In the genomic region with DNA sequence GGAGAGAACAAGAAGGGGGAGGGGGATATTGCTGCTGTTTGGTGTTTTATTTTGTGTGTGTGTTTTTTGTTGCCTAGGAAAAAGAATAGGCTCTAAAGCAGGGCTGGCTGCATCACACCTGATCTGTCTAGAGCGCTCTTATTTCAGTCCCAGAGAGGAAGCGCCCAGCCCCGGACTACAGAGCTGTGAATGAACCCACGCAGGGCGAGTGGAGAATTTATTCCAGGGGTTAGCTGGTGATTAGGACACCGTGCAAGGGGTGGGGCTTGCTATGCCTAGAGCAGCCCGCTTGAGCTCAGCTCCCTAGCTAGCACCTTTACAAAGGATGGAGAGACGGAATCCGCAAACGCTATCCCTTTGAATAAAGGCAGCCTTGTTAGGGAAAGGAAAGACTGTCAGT, we compare ENCODE assay signal across 9 cellular contexts. TPM values are rescaled to one million over a fixed set of nuclear protein-coding genes. Genes with fewer than 3 reads are reported as not detected.
DNase-seq lines count a peak whose midpoint lies in the region; FAIRE-seq and TF ChIP-seq lines count a peak whose summit lies in the region.
"Had no signal": no experiment of that assay in that cellular context is flagged by ENCODE, and none has a peak within 500 bp of the region (broad histone marks: within the 10 kb centered on the region; RNA-seq: fewer than 3 reads in every experiment).

No MANE protein-coding gene starts in this region.

- CTCF ChIA-PET in AG04449 (lab: Yijun Ruan, JAX) (no interaction called here), HEK293T (lab: Yijun Ruan, JAX) (no interaction called here)

- H3K4me3 ChIP-seq in AG04449 (ENCODE audit: low read depth, low read length) (peak overlapping the region; percentile 59), mucosa of rectum (ENCODE audit: low read length in 2 of 2) (peak overlapping the region; percentile 44 to 83), uterus (peak overlapping the region; percentile 44 to 54)

- peak overlapping the region in 1 of 2 donors; percentile 69 for H3K9ac ChIP-seq in mucosa of rectum (ENCODE audit: low read depth in 1 of 2, low read length in 2 of 2)

- H3K9me3 ChIP-seq in mucosa of rectum (ENCODE audit: control insufficient read depth in 2 of 2, low read length in 2 of 2) = no peaks in the 10 kb centered on the region
- H3K9me3 ChIP-seq in uterus = no peaks in the 10 kb centered on the region

- H3K27ac ChIP-seq in mucosa of rectum (ENCODE audit: low read depth in 2 of 2, low read length in 2 of 2) = peak overlapping the region; percentile 52 to 63
- peak overlapping the region; percentile 65 to 80 for H3K27ac ChIP-seq in uterus

- H3K4me1 ChIP-seq in mucosa of rectum (ENCODE audit: control insufficient read depth in 2 of 2, insufficient read depth in 2 of 2, low read length in 2 of 2) (no peaks in the 10 kb centered on the region), uterus (no peaks in the 10 kb centered on the region)

- TF ChIP-seq CTCF in AG04449 (IDR thresholded peaks at IDR 0.05; ENCODE audit: insufficient read depth, low read length, missing control alignments) (no peak), uterus (IDR thresholded peaks at IDR 0.05) (no peak), D721Med (IDR thresholded peaks at IDR 0.05; ENCODE audit: insufficient read depth, missing control alignments) (no peak)

- H3K27me3 ChIP-seq in mucosa of rectum (ENCODE audit: control insufficient read depth in 2 of 2, insufficient read depth in 2 of 2, low read length in 2 of 2) = no peaks in the 10 kb centered on the region
- H3K27me3 ChIP-seq in uterus = no peaks in the 10 kb centered on the region

- no peak for FAIRE-seq in D721Med (lab: Jason Lieb, UNC)
- FAIRE-seq: GM18507 had no signal

- H3K36me3 ChIP-seq in mucosa of rectum (ENCODE audit: control insufficient read depth in 2 of 2, insufficient read depth in 2 of 2, low read length in 2 of 2) (no peaks in the 10 kb centered on the region), uterus (no peaks in the 10 kb centered on the region)

- POLR2A ChIA-PET in AG04449 (lab: Yijun Ruan, JAX) = interaction anchor here (1.1 kb wide), 1 partner anchor 9 kb away, joined by 4 read pairs; no protein-coding TSS in a partner anchor
- POLR2A ChIA-PET in HEK293T (lab: Yijun Ruan, JAX) = interaction anchor here (0.9 to 1.1 kb wide), 2 partner anchors 9 to 777 kb away, joined by 3 read pairs; no protein-coding TSS in a partner anchor

- no peak for TF ChIP-seq POLR2A in uterus (IDR thresholded peaks at IDR 0.05)

- DNase-seq in AG04449 (ENCODE audit: low read depth, low spot score) (no peak), HEK293T (ENCODE audit: extremely low spot score) (peak; percentile 39), SK-N-DZ (ENCODE audit: low spot score) (peak; percentile 74), fibroblast of gingiva (ENCODE audit: low read depth) (peak; percentile 7), uterus (peak; percentile 68 to 70), D721Med (ENCODE audit: insufficient read length, low spot score) (no peak)
- no peak for DNase-seq in central memory CD4-positive, alpha-beta T cell

- intact Hi-C loops in uterus (cut with DNase I; ENCODE audit: low total_unique reads) = no loop called here

TF ChIP-seq in HEK293T, 16 proteins besides CTCF, POLR2A, EP300 and RAD21:
- no peak for TF ChIP-seq ZNF384 (IDR thresholded peaks at IDR 0.05)

RNA-seq across cellular contexts. Expression of gene FAM13C, which starts 0.6 kb away (rescaled TPM):
- polyA plus RNA-seq in SK-N-DZ (2014; cell fraction: cytosol; rRNA removed) = 6.2 and 8.8 TPM in 2 replicates
- 5.5 and 7.0 TPM in 2 replicates for polyA plus RNA-seq in SK-N-DZ (2014; cell fraction: nucleus; rRNA removed)
- 10 to 100 TPM; 18.7 to 29.2 (median 23.2) TPM for total RNA-seq in uterus

Comparison
In these comparisons a context has a peak if more than half of its experiments do, and no peak if none do; other contexts are left out.
1. DNase-seq: peak in HEK293T (single experiment), SK-N-DZ (single experiment), fibroblast of gingiva (single experiment) and uterus (2 of 2); none in AG04449 (single experiment), central memory CD4-positive, alpha-beta T cell (single experiment) and D721Med (single experiment).
2. Peak in every context shown above with its lines, with median percentiles within 50 percentile points of each other: H3K4me3 ChIP-seq.